ENCODE assay signal across 15 cellular contexts in genomic region chr2:24482972-24483300, GRCh38. TPM values are rescaled to one million over a fixed set of nuclear protein-coding genes. Genes with fewer than 3 reads are reported as not detected.
DNase-seq lines count a peak whose midpoint lies in the region; ATAC-seq and TF ChIP-seq lines count a peak whose summit lies in the region.
"Had no signal": no experiment of that assay in that cellular context is flagged by ENCODE, and none has a peak within 500 bp of the region (broad histone marks: within the 10 kb centered on the region; RNA-seq: fewer than 3 reads in every experiment).

No MANE protein-coding gene starts in this region.

- H3K4me1 ChIP-seq in GM23338 (ENCODE audit: insufficient read depth) (no peaks in the 10 kb centered on the region), left lung (peaks cover 0 to 25% of the 10 kb centered on the region in 2 donors), neural progenitor cell (no peaks in the 10 kb centered on the region)
- H3K4me1 ChIP-seq: BLaER1 had no signal

- H3K36me3 ChIP-seq in GM23338 (ENCODE audit: insufficient read depth) (no peaks in the 10 kb centered on the region), left lung (no peaks in the 10 kb centered on the region), neural progenitor cell (no peaks in the 10 kb centered on the region)
- H3K36me3 ChIP-seq: BLaER1 had no signal

- intact Hi-C loops in left lung (cut with DNase I) = no loop called here
- intact Hi-C loops in left ventricle myocardium superior (cut with micrococcal nuclease) = no loop called here
- intact Hi-C loops in activated CD4-positive, alpha-beta memory T cell treated with anti-CD3 and anti-CD28 coated beads for 36 hours (cut with micrococcal nuclease) = no loop called here

- no peaks in the 10 kb centered on the region for H3K9me2 ChIP-seq in GM23338 (ENCODE audit: insufficient read depth)

- no peak for DNase-seq in GM23338 (ENCODE audit: low spot score)
- no peak for DNase-seq in left lung
- DNase-seq in neural progenitor cell (ENCODE audit: low spot score) = no peak
- DNase-seq in left ventricle myocardium superior = no peak
- DNase-seq in left lobe of liver (ENCODE audit: low spot score) = no peak
- no peak for DNase-seq in activated CD4-positive, alpha-beta memory T cell treated with anti-CD3 and anti-CD28 coated beads for 36 hours
- no peak for DNase-seq in activated CD4-positive, alpha-beta T cell treated with anti-CD3 and anti-CD28 coated beads, Interleukin-2, amount 50 U/mL, for 1 hour
- DNase-seq: 8988T; Caco-2; CD4-positive, CD25-positive, alpha-beta regulatory T cell; HCEC 1CT; IMR-90 had no signal

- H3K4me2 ChIP-seq in GM23338 (no peak overlapping the region), neural progenitor cell (no peak overlapping the region)
- H3K4me2 ChIP-seq: BLaER1 had no signal

- peak overlapping the region; percentile 56 for H3K27ac ChIP-seq in C4-2B
- H3K27ac ChIP-seq in GM23338 (ENCODE audit: low read depth) = no peak overlapping the region
- H3K27ac ChIP-seq in left lung = peak overlapping the region in 1 of 2 donors; percentile 78
- no peak overlapping the region for H3K27ac ChIP-seq in neural progenitor cell
- H3K27ac ChIP-seq: BLaER1, GM23248 had no signal

- H3K79me2 ChIP-seq in GM23338 (replicated peaks; ENCODE audit: insufficient read depth) (no peaks in the 10 kb centered on the region), neural progenitor cell (ENCODE audit: low read depth) (no peaks in the 10 kb centered on the region)

- H3K9ac ChIP-seq in neural progenitor cell = no peak overlapping the region
- H3K9ac ChIP-seq: BLaER1, GM23248 had no signal

- ATAC-seq in GM23338 (no peak), left lung (peak; percentile 12), left ventricle myocardium superior (no peak), left lobe of liver (no peak)

- H4K20me1 ChIP-seq in GM23338 (replicated peaks; ENCODE audit: insufficient read depth) (no peaks in the 10 kb centered on the region), neural progenitor cell (ENCODE audit: low read depth) (no peaks in the 10 kb centered on the region)
- H4K20me1 ChIP-seq: BLaER1 had no signal

- H3K27me3 Mint-ChIP-seq in GM23338 (ENCODE audit: insufficient read depth, low read depth, poor library complexity) (no peaks in the 10 kb centered on the region), neural progenitor cell (ENCODE audit: insufficient read depth, low read depth) (peaks cover 7% of the 10 kb centered on the region)
- H3K27me3 Mint-ChIP-seq in activated CD4-positive, alpha-beta memory T cell treated with anti-CD3 and anti-CD28 coated beads for 36 hours = no peaks in the 10 kb centered on the region
- H3K27me3 Mint-ChIP-seq: CD4-positive, CD25-positive, alpha-beta regulatory T cell had no signal

- H3K9me3 ChIP-seq in left lung (no peaks in the 10 kb centered on the region), neural progenitor cell (ENCODE audit: low read depth) (no peaks in the 10 kb centered on the region)
- H3K9me3 ChIP-seq: Caco-2 had no signal

- peaks cover 10% of the 10 kb centered on the region; the same call in 2 of the 3 replicates for H3K9me3 Mint-ChIP-seq in GM23338
- peaks cover 5% of the 10 kb centered on the region for H3K9me3 Mint-ChIP-seq in neural progenitor cell
- no peaks in the 10 kb centered on the region for H3K9me3 Mint-ChIP-seq in activated CD4-positive, alpha-beta memory T cell treated with anti-CD3 and anti-CD28 coated beads for 36 hours

- H3K36me3 Mint-ChIP-seq in GM23338 (ENCODE audit: low read depth) (no peaks in the 10 kb centered on the region; the same call in 2 of the 3 replicates), neural progenitor cell (no peaks in the 10 kb centered on the region)
- H3K36me3 Mint-ChIP-seq in activated CD4-positive, alpha-beta memory T cell treated with anti-CD3 and anti-CD28 coated beads for 36 hours = no peaks in the 10 kb centered on the region
- H3K36me3 Mint-ChIP-seq: CD4-positive, CD25-positive, alpha-beta regulatory T cell had no signal

- H3K4me1 Mint-ChIP-seq in GM23338 (peaks cover 4% of the 10 kb centered on the region), neural progenitor cell (no peaks in the 10 kb centered on the region)
- H3K4me1 Mint-ChIP-seq in activated CD4-positive, alpha-beta memory T cell treated with anti-CD3 and anti-CD28 coated beads for 36 hours (ENCODE audit: low read depth) = no peaks in the 10 kb centered on the region
- H3K4me1 Mint-ChIP-seq: CD4-positive, CD25-positive, alpha-beta regulatory T cell had no signal

- H2AFZ ChIP-seq in GM23338 (0 out of 2 replicates have a peak overlapping the region, but pooled peaks have one; percentile 10), neural progenitor cell (replicated peaks) (peak overlapping the region; percentile 24)
- H2AFZ ChIP-seq: GM23248 had no signal

- TF ChIP-seq CTCF in C4-2B (conservative IDR thresholded peaks at IDR 0.05) = no peak
- no peak for TF ChIP-seq CTCF in GM23338 (conservative IDR thresholded peaks at IDR 0.05; ENCODE audit: low read depth in 2 of 2)
- no peak for TF ChIP-seq CTCF in left lung (IDR thresholded peaks at IDR 0.05)
- TF ChIP-seq CTCF in neural progenitor cell (IDR thresholded peaks at IDR 0.05) = no peak

- H3K27me3 ChIP-seq in GM23338 (ENCODE audit: insufficient read depth) = no peaks in the 10 kb centered on the region
- H3K27me3 ChIP-seq in left lung = no peaks in the 10 kb centered on the region
- no peaks in the 10 kb centered on the region for H3K27me3 ChIP-seq in neural progenitor cell
- H3K27me3 ChIP-seq: BLaER1 had no signal

- H3K4me3 ChIP-seq in GM23338 = no peak overlapping the region
- H3K4me3 ChIP-seq in left lung = no peak overlapping the region
- no peak overlapping the region for H3K4me3 ChIP-seq in neural progenitor cell
- H3K4me3 ChIP-seq: BLaER1, GM23248 had no signal

- H3K4me3 Mint-ChIP-seq in GM23338 (no peak overlapping the region), neural progenitor cell (no peak overlapping the region)
- H3K4me3 Mint-ChIP-seq in activated CD4-positive, alpha-beta memory T cell treated with anti-CD3 and anti-CD28 coated beads for 36 hours = no peak overlapping the region
- H3K4me3 Mint-ChIP-seq: CD4-positive, CD25-positive, alpha-beta regulatory T cell had no signal

- H3K27ac Mint-ChIP-seq in GM23338 (no peak overlapping the region), neural progenitor cell (no peak overlapping the region)
- no peak overlapping the region for H3K27ac Mint-ChIP-seq in activated CD4-positive, alpha-beta memory T cell treated with anti-CD3 and anti-CD28 coated beads for 36 hours
- H3K27ac Mint-ChIP-seq: CD4-positive, CD25-positive, alpha-beta regulatory T cell had no signal

- CTCF ChIA-PET in activated CD4-positive, alpha-beta memory T cell treated with anti-CD3 and anti-CD28 coated beads for 36 hours (lab: Charles Lee) = interaction anchor here (0.8 kb wide), 1 partner anchor 40 kb away, joined by 3 read pairs; no protein-coding TSS in a partner anchor

- H3F3A ChIP-seq in GM23338 (replicated peaks; ENCODE audit: low read depth) = no peaks in the 10 kb centered on the region
- no peaks in the 10 kb centered on the region for H3F3A ChIP-seq in neural progenitor cell (ENCODE audit: low read depth)

- POLR2A ChIA-PET in activated CD4-positive, alpha-beta memory T cell treated with anti-CD3 and anti-CD28 coated beads for 36 hours (lab: Charles Lee) = no interaction called here

TF ChIP-seq in GM23338, 12 proteins besides CTCF, POLR2A, EP300 and RAD21:
- TF ChIP-seq ETS1 (IDR thresholded peaks at IDR 0.05) (no peak), POLR2AphosphoS5 (IDR thresholded peaks at IDR 0.05; ENCODE audit: low read depth) (no peak), NANOG (IDR thresholded peaks at IDR 0.05; ENCODE audit: borderline replicate concordance) (no peak)

RNA-seq across cellular contexts. Expression of gene NCOA1, which starts 8.1 kb away (rescaled TPM):
- total RNA-seq in GM23338 (2014; rRNA removed; shearing (Covaris generic)) = 13.1 and 15.1 TPM in 2 replicates
- 6.4 and 7.1 TPM in 2 replicates for polyA plus RNA-seq in GM23338 (2016; fragmentation: Nextera tagmentation; extraction: Ambion mirVana)
- 10 to 100 TPM; 32.6 to 38.2 TPM for total RNA-seq in left lung
- total RNA-seq in neural progenitor cell (ENCODE audit: low replicate concordance) = 13.9 and 29.3 TPM in 2 replicates
- 34.3 TPM for total RNA-seq in left ventricle myocardium superior
- 11.2 TPM for total RNA-seq in left lobe of liver
- total RNA-seq in activated CD4-positive, alpha-beta memory T cell treated with anti-CD3 and anti-CD28 coated beads for 36 hours = 10 to 100 TPM; 21.3 to 24.0 TPM
